ENCODE assay signal across 10 cellular contexts in the genomic region with DNA sequence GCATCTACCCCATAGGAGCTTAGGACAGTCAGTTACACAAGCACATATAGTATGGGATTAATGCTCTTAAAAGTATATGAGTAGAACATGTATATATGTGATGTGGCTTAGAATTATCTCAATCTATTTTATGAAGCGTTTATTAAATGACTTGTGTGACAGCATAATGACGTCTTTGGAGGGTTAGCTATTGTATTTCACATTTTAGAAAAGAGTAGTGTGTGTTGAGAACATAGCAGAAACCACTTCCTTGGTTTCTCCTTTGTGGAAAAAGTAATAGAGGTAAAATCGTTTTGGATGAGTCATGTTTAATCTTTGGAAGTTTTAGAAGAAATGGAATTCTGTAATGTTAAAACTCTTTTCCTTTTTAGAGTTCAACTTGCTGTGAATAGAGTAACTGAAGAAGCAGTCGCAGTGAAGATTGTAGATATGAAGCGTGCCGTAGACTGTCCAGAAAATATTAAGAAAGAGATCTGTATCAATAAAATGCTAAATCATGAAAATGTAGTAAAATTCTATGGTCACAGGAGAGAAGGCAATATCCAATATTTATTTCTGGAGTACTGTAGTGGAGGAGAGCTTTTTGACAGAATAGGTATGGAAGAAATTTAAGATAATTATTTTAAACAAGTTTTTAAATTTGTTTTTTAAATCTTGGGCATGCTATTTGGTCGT. TPM values are rescaled to one million over a fixed set of nuclear protein-coding genes. Genes with fewer than 3 reads are reported as not detected.
A peak's percentile ranks its signal among the peaks of the same experiment; 100 is the strongest.
DNase-seq lines count a peak whose midpoint lies in the region; ATAC-seq, FAIRE-seq and TF ChIP-seq lines count a peak whose summit lies in the region.
"Had no signal": no experiment of that assay in that cellular context is flagged by ENCODE, and none has a peak within 500 bp of the region (broad histone marks: within the 10 kb centered on the region; RNA-seq: fewer than 3 reads in every experiment).

No MANE protein-coding gene starts in this region.

- H3K9ac ChIP-seq in HUES64 (ENCODE audit: low read depth, low read length): peak overlapping the region; percentile 97
- peak overlapping the region; percentile 85 for H3K9ac ChIP-seq in astrocyte (ENCODE audit: low read length)

- ATAC-seq in CD4-positive, alpha-beta T cell (ENCODE audit: poor library complexity): no peak
- ATAC-seq in memory B cell (ENCODE audit: low read depth): no peak
- ATAC-seq in GM21825 (IDR thresholded peaks at IDR 0.05; ENCODE audit: unreplicated experiment): no peak

- H3K27me3 Mint-ChIP-seq in CD4-positive, alpha-beta T cell: no peaks in the 10 kb centered on the region
- H3K27me3 Mint-ChIP-seq in astrocyte (ENCODE audit: low read depth, unreplicated experiment) (no peaks in the 10 kb centered on the region), memory B cell (no peaks in the 10 kb centered on the region)

- no peak for DNase-seq in CD4-positive, alpha-beta T cell
- peak; percentile 64 for DNase-seq in astrocyte (ENCODE audit: low read depth)
- DNase-seq in memory B cell (ENCODE audit: low spot score in 2 of 2): no peak
- no peak for DNase-seq in NCI-H748 (lab: John Stamatoyannopoulos, UW; ENCODE audit: unreplicated experiment)
- no peak for DNase-seq in GM10266 (ENCODE audit: extremely low spot score)
- no peak for DNase-seq in D341Med (ENCODE audit: low spot score)
- DNase-seq: NCI-H510A had no signal

- no peaks in the 10 kb centered on the region for H3K9me3 Mint-ChIP-seq in CD4-positive, alpha-beta T cell
- H3K9me3 Mint-ChIP-seq in astrocyte (ENCODE audit: unreplicated experiment): no peaks in the 10 kb centered on the region
- H3K9me3 Mint-ChIP-seq in memory B cell: no peaks in the 10 kb centered on the region

- no peak for TF ChIP-seq CTCF in CD4-positive, alpha-beta T cell (IDR thresholded peaks at IDR 0.05)
- TF ChIP-seq CTCF in astrocyte (IDR thresholded peaks at IDR 0.05; ENCODE audit: insufficient read depth, low read depth, low read length): no peak
- TF ChIP-seq CTCF in GM10266 (IDR thresholded peaks at IDR 0.05; ENCODE audit: control insufficient read depth, insufficient read depth, low read depth, missing control alignments): no peak

- POLR2A ChIA-PET in CD4-positive, alpha-beta T cell (lab: Charles Lee): interaction anchor here (0.6 to 5.3 kb wide), 2 partner anchors 35 to 57 kb away, joined by 3 to 61 read pairs; a partner anchor contains a TSS

- no peak for FAIRE-seq in astrocyte (lab: Jason Lieb, UNC)
- FAIRE-seq: islet of Langerhans had no signal

- peak overlapping the region; percentile 66 for H3K27ac Mint-ChIP-seq in CD4-positive, alpha-beta T cell
- H3K27ac Mint-ChIP-seq in astrocyte (ENCODE audit: unreplicated experiment) (peak overlapping the region; percentile 56), memory B cell (no peak overlapping the region)

- peaks cover 11% of the 10 kb centered on the region; the same call in 1 of the 2 replicates for H3K4me1 ChIP-seq in HUES64 (ENCODE audit: insufficient read depth, low read length)
- H3K4me1 ChIP-seq in astrocyte (ENCODE audit: insufficient read depth, low read length): peaks cover 4% of the 10 kb centered on the region

- H3K36me3 ChIP-seq in HUES64 (ENCODE audit: insufficient read depth, low read length) (peaks cover 61% of the 10 kb centered on the region), astrocyte (ENCODE audit: insufficient read depth, low read length) (peaks cover 9% of the 10 kb centered on the region)

- no peaks in the 10 kb centered on the region for H3K9me3 ChIP-seq in CD4-positive, alpha-beta T cell (ENCODE audit: control insufficient read depth, low read length)
- no peaks in the 10 kb centered on the region for H3K9me3 ChIP-seq in HUES64 (ENCODE audit: insufficient read depth, low read depth, low read length)
- no peaks in the 10 kb centered on the region for H3K9me3 ChIP-seq in astrocyte (ENCODE audit: insufficient read depth, low read depth, low read length)

- no peaks in the 10 kb centered on the region for H4K20me1 ChIP-seq in astrocyte (ENCODE audit: insufficient read depth, low read length)

- H3K4me3 Mint-ChIP-seq in CD4-positive, alpha-beta T cell: peak overlapping the region; percentile 100
- H3K4me3 Mint-ChIP-seq in astrocyte (ENCODE audit: unreplicated experiment) (peak overlapping the region; percentile 89), memory B cell (peak overlapping the region; percentile 99)

- peaks cover 37% of the 10 kb centered on the region for H3K79me2 ChIP-seq in astrocyte (ENCODE audit: insufficient read depth, low read length)

- intact Hi-C loops in CD4-positive, alpha-beta T cell (cut with DNase I, micrococcal nuclease): loop anchor here (5.0 to 10.0 kb wide), 8 partner anchors 245 to 657 kb away; a partner anchor contains a TSS

- H3K27ac ChIP-seq in CD4-positive, alpha-beta T cell (ENCODE audit: low read depth, low read length): no peak overlapping the region
- H3K27ac ChIP-seq in HUES64 (ENCODE audit: low read depth, low read length) (no peak overlapping the region), astrocyte (ENCODE audit: low read depth, low read length) (peak overlapping the region; percentile 93)

- H3K4me1 Mint-ChIP-seq in CD4-positive, alpha-beta T cell (ENCODE audit: low read depth): peaks cover 22% of the 10 kb centered on the region
- peaks cover 7% of the 10 kb centered on the region for H3K4me1 Mint-ChIP-seq in astrocyte (ENCODE audit: low read depth, unreplicated experiment)
- peaks cover 16% of the 10 kb centered on the region for H3K4me1 Mint-ChIP-seq in memory B cell

- peaks cover 14% of the 10 kb centered on the region for H3K36me3 Mint-ChIP-seq in CD4-positive, alpha-beta T cell (ENCODE audit: low read depth)
- H3K36me3 Mint-ChIP-seq in astrocyte (ENCODE audit: low read depth, unreplicated experiment) (no peaks in the 10 kb centered on the region), memory B cell (no peaks in the 10 kb centered on the region)

- H3K27me3 ChIP-seq in CD4-positive, alpha-beta T cell (ENCODE audit: control insufficient read depth, insufficient read depth, low read length): no peaks in the 10 kb centered on the region
- H3K27me3 ChIP-seq in HUES64 (ENCODE audit: insufficient read depth, low read length) (no peaks in the 10 kb centered on the region), astrocyte (ENCODE audit: insufficient read depth, low read length) (no peaks in the 10 kb centered on the region)

- H3K4me2 ChIP-seq in astrocyte (ENCODE audit: low read length): peak overlapping the region; percentile 95

- peak overlapping the region; percentile 69 for H3K4me3 ChIP-seq in HUES64 (ENCODE audit: low read length)
- peak overlapping the region; percentile 88 for H3K4me3 ChIP-seq in astrocyte (ENCODE audit: insufficient read depth, low read depth, low read length)

- 66% methylated on average over 6 of the region's 7 CpGs for WGBS in HUES64

- no peak overlapping the region for H2AFZ ChIP-seq in astrocyte (ENCODE audit: low read depth, low read length)

- CTCF ChIA-PET in CD4-positive, alpha-beta T cell (lab: Charles Lee): no interaction called here

RNA-seq across cellular contexts. Expression of a gene that starts 2.4 kb away (rescaled TPM):
- 1 to 10 TPM; 6.8 to 7.8 TPM for total RNA-seq in CD4-positive, alpha-beta T cell
- polyA plus RNA-seq in HUES64 (2013, experiment 1 of 2): 74.4 TPM
- 76.5 TPM for polyA plus RNA-seq in HUES64 (2013, experiment 2 of 2)
- total RNA-seq in astrocyte: 23.0 and 30.3 TPM in 2 replicates

RNA-seq across cellular contexts. Expression of a gene that starts 34.7 kb away (rescaled TPM):
- 10 to 100 TPM; 35.1 to 38.6 TPM for total RNA-seq in CD4-positive, alpha-beta T cell
- polyA plus RNA-seq in HUES64 (2013, experiment 1 of 2): 119 TPM
- 120 TPM for polyA plus RNA-seq in HUES64 (2013, experiment 2 of 2)
- 232 and 258 TPM in 2 replicates for total RNA-seq in astrocyte

RNA-seq across cellular contexts. Expression of a gene that starts 53.3 kb away (rescaled TPM):
- total RNA-seq in CD4-positive, alpha-beta T cell: not detected
- not detected for polyA plus RNA-seq in HUES64 (2013, experiment 1 of 2)
- polyA plus RNA-seq in HUES64 (2013, experiment 2 of 2): not detected
- not detected in 2 replicates for total RNA-seq in astrocyte

RNA-seq across cellular contexts. Expression of a gene that starts 58.1 kb away (rescaled TPM):
- 10 to 100 TPM; 21.0 to 22.8 TPM for total RNA-seq in CD4-positive, alpha-beta T cell
- 125 TPM for polyA plus RNA-seq in HUES64 (2013, experiment 1 of 2)
- 125 TPM for polyA plus RNA-seq in HUES64 (2013, experiment 2 of 2)
- 118 and 129 TPM in 2 replicates for total RNA-seq in astrocyte
